8 cellular contexts compared by ENCODE assay signal in genomic region chr3:170180952-170181876, GRCh38. TPM values are rescaled to one million over a fixed set of nuclear protein-coding genes. Genes with fewer than 3 reads are reported as not detected.
A peak's percentile ranks its signal among the peaks of the same experiment; 100 is the strongest.
DNase-seq lines count a peak whose midpoint lies in the region; ATAC-seq and TF ChIP-seq lines count a peak whose summit lies in the region.

TSS of gene PHC3 (minus strand) at chr3:170181733. CDS start at chr3:170181715, 18 bp downstream.

- no peaks in the 10 kb centered on the region for H3K9me3 Mint-ChIP-seq in activated naive CD8-positive, alpha-beta T cell treated with anti-CD3 and anti-CD28 coated beads, Interleukin-2, amount 10 ng/mL, durations not matched to agents 7 days and 5 days
- H3K9me3 Mint-ChIP-seq in osteocyte (ENCODE audit: unreplicated experiment): no peaks in the 10 kb centered on the region

- 0 out of 2 replicates have a peak, but pooled peaks cover 6% of the 10 kb centered on the region for H3F3A ChIP-seq in SU-DHL-6 (ENCODE audit: insufficient read depth)

- intact Hi-C loops in head of caudate nucleus (cut with DNase I): loop anchor here (5.0 to 10.0 kb wide), 2 partner anchors 41 to 316 kb away; partner anchors contain the start of genes LRRC31 and PRKCI

- H3K27ac ChIP-seq in SU-DHL-6 (ENCODE audit: low read depth, low read length): peak within 1 kb of the TSS; percentile 73
- H3K27ac ChIP-seq in thoracic aorta: peak within 1 kb of the TSS; percentile 98

- H2AFZ ChIP-seq in SU-DHL-6 (ENCODE audit: low read depth, low read length, severe bottlenecking): peak within 1 kb of the TSS; percentile 63

- peak within 1 kb of the TSS; percentile 99 for H3K27ac Mint-ChIP-seq in activated naive CD8-positive, alpha-beta T cell treated with anti-CD3 and anti-CD28 coated beads, Interleukin-2, amount 10 ng/mL, durations not matched to agents 7 days and 5 days
- H3K27ac Mint-ChIP-seq in osteocyte (ENCODE audit: unreplicated experiment): peak within 1 kb of the TSS; percentile 99

- H3K36me3 Mint-ChIP-seq in activated naive CD8-positive, alpha-beta T cell treated with anti-CD3 and anti-CD28 coated beads, Interleukin-2, amount 10 ng/mL, durations not matched to agents 7 days and 5 days: peaks cover 14% of the 10 kb centered on the region
- peaks cover 8% of the 10 kb centered on the region for H3K36me3 Mint-ChIP-seq in osteocyte (ENCODE audit: unreplicated experiment)

- H3K4me2 ChIP-seq in SU-DHL-6 (ENCODE audit: low read depth, low read length, poor library complexity, severe bottlenecking): peak within 1 kb of the TSS; percentile 56

- H3K4me1 ChIP-seq in thoracic aorta (ENCODE audit: control insufficient read depth in 1 of 2, low read depth in 2 of 2): peaks cover 13 to 19% of the 10 kb centered on the region in 2 donors

- H3K9ac ChIP-seq in SU-DHL-6 (ENCODE audit: low read length): peak within 1 kb of the TSS; percentile 94

- H3K9me2 ChIP-seq in SU-DHL-6 (replicated peaks; ENCODE audit: insufficient read depth, low read length): no peaks in the 10 kb centered on the region

- POLR2A ChIA-PET in activated naive CD8-positive, alpha-beta T cell treated with anti-CD3 and anti-CD28 coated beads, Interleukin-2, amount 10 ng/mL, durations not matched to agents 7 days and 5 days (lab: Charles Lee): interaction anchor here (0.6 to 2.7 kb wide), 7 partner anchors 10 to 688 kb away, joined by 3 to 27 read pairs (median 6); partner anchors contain the start of genes PRKCI, RPL22L1 and SKIL

- H3K36me3 ChIP-seq in SU-DHL-6 (ENCODE audit: low read length) (peaks cover 5% of the 10 kb centered on the region; the same call in 1 of the 2 replicates), thoracic aorta (peaks cover 21% of the 10 kb centered on the region)

- H3K27me3 Mint-ChIP-seq in activated naive CD8-positive, alpha-beta T cell treated with anti-CD3 and anti-CD28 coated beads, Interleukin-2, amount 10 ng/mL, durations not matched to agents 7 days and 5 days: no peaks in the 10 kb centered on the region
- H3K27me3 Mint-ChIP-seq in osteocyte (ENCODE audit: unreplicated experiment): no peaks in the 10 kb centered on the region

- peak; percentile 91 to 96 (median 96) for DNase-seq in NCI-H1417 (lab: John Stamatoyannopoulos, UW)
- DNase-seq in activated naive CD8-positive, alpha-beta T cell treated with anti-CD3 and anti-CD28 coated beads, Interleukin-2, amount 10 ng/mL, durations not matched to agents 7 days and 5 days: peak; percentile 94
- DNase-seq in head of caudate nucleus: peak; percentile 84 to 98 (median 95)
- peak; percentile 98 for DNase-seq in osteocyte (ENCODE audit: extremely low spot score, unreplicated experiment)
- peak; percentile 83 for DNase-seq in thoracic aorta (ENCODE audit: low spot score)

- no peaks in the 10 kb centered on the region for H4K20me1 ChIP-seq in SU-DHL-6 (ENCODE audit: low read depth, low read length)

- H3K4me3 Mint-ChIP-seq in activated naive CD8-positive, alpha-beta T cell treated with anti-CD3 and anti-CD28 coated beads, Interleukin-2, amount 10 ng/mL, durations not matched to agents 7 days and 5 days: peak within 1 kb of the TSS; percentile 95
- peak within 1 kb of the TSS; percentile 99 for H3K4me3 Mint-ChIP-seq in osteocyte (ENCODE audit: unreplicated experiment)

- no peaks in the 10 kb centered on the region for H3K9me3 ChIP-seq in SU-DHL-6 (ENCODE audit: insufficient read depth, low read length)
- H3K9me3 ChIP-seq in thoracic aorta: no peaks in the 10 kb centered on the region

- peak; percentile 80 for ATAC-seq in HG02763 (IDR thresholded peaks at IDR 0.05; ENCODE audit: unreplicated experiment)
- ATAC-seq in activated naive CD8-positive, alpha-beta T cell treated with anti-CD3 and anti-CD28 coated beads, Interleukin-2, amount 10 ng/mL, durations not matched to agents 7 days and 5 days (ENCODE audit: low read depth): peak; percentile 76
- peak; percentile 89 for ATAC-seq in thoracic aorta (ENCODE audit: insufficient number of reproducible peaks, low FRiP score, low read depth)

- H3K4me1 Mint-ChIP-seq in activated naive CD8-positive, alpha-beta T cell treated with anti-CD3 and anti-CD28 coated beads, Interleukin-2, amount 10 ng/mL, durations not matched to agents 7 days and 5 days: peaks cover 22% of the 10 kb centered on the region
- peaks cover 22% of the 10 kb centered on the region for H3K4me1 Mint-ChIP-seq in osteocyte (ENCODE audit: unreplicated experiment)

- no peak for TF ChIP-seq CTCF in GM12875 (IDR thresholded peaks at IDR 0.05; ENCODE audit: borderline replicate concordance, insufficient read depth, low read depth, low read length)
- no peak for TF ChIP-seq CTCF in SU-DHL-6 (IDR thresholded peaks at IDR 0.05; ENCODE audit: insufficient read depth, low read length, poor library complexity, severe bottlenecking)
- no peak for TF ChIP-seq CTCF in osteocyte (IDR thresholded peaks at IDR 0.05)
- no peak for TF ChIP-seq CTCF in thoracic aorta (IDR thresholded peaks at IDR 0.05)

- H3K27me3 ChIP-seq in SU-DHL-6 (ENCODE audit: low read length) (no peaks in the 10 kb centered on the region), thoracic aorta (replicated peaks; ENCODE audit: insufficient read depth) (no peaks in the 10 kb centered on the region)

- peaks cover 29% of the 10 kb centered on the region for H3K79me2 ChIP-seq in SU-DHL-6 (ENCODE audit: insufficient read depth, low read length)

- H3K4me3 ChIP-seq in GM12875 (ENCODE audit: low read depth, low read length) (peak within 1 kb of the TSS; percentile 90), SU-DHL-6 (ENCODE audit: insufficient read depth, low read length, poor library complexity, severe bottlenecking) (peak within 1 kb of the TSS; percentile 86), thoracic aorta (peak within 1 kb of the TSS; percentile 99)

RNA-seq across cellular contexts. Expression of gene PHC3, which starts in this region (rescaled TPM):
- total RNA-seq in activated naive CD8-positive, alpha-beta T cell treated with anti-CD3 and anti-CD28 coated beads, Interleukin-2, amount 10 ng/mL, durations not matched to agents 7 days and 5 days: 100 to 1,000 TPM in 1 of 2 experiments, 10 to 100 TPM in 1; 94.9 to 105 TPM
- total RNA-seq in osteocyte: 52.3 and 63.8 TPM in 2 replicates
- 100 to 1,000 TPM in 1 of 2 donors, 10 to 100 TPM in 1; 78.0 to 123 TPM for total RNA-seq in thoracic aorta

Comparison
In these comparisons a context has a peak if more than half of its experiments do, and no peak if none do; other contexts are left out.
1. Peak in every context shown above with its lines: DNase-seq, ATAC-seq, H3K4me3 ChIP-seq and H3K27ac ChIP-seq.